ENCODE assay signal across 27 cellular contexts in the genomic region with DNA sequence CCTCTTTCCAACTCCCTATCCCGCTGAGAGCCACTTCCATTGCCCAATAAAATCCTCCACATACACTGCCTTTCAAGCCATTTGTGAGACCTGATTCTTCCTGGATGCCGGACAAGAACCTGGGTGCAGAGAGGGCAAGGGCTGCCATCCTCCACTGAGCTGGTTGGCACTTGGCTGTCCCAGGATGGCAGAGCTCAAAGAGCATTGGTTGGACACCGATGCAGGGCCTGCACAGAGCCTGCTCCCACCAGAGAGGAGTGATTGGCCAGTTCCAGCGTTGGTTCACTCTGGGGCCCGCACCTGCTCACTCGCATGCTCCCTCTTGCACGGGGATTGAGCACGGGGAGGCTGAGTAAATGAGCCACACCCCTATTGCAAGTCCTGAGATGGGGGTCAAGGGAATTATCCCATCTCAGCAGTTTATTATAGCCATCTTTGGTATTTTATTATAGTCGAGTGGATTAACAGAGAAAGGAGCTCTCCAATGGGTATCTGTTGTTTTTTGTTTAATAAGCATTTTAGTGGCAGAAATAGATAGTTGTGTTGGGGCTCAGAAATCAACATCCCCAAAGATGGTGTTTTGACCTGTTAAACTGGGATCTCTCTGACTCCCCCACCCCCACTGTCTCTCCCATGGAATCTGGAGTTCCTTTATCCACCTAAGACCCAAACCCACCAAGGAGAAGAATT.
"Had no signal": no experiment of that assay in that cellular context is flagged by ENCODE, and none has a peak within 500 bp of the region (broad histone marks: within the 10 kb centered on the region; RNA-seq: fewer than 3 reads in every experiment).

No MANE protein-coding gene starts in this region.

- H3K4me3 Mint-ChIP-seq: naive thymus-derived CD4-positive, alpha-beta T cell; natural killer cell treated with Interleukin-12 subunit alpha and Interleukin-12 subunit beta and Interleukin-15 and Interleukin-18, amount 100 ng/mL, for 72 hours; stimulated activated naive B cell treated with anti-CD40 and anti-IgM and Interleukin-4, amounts not matched to agents 10 μg/mL and 1 μg/mL and 100 μg/mL, for 72 hours had no signal

- H3K27me3 Mint-ChIP-seq: naive thymus-derived CD4-positive, alpha-beta T cell had no signal

- H3K36me3 ChIP-seq: left ventricle myocardium inferior, pancreas, prostate gland, sigmoid colon, stomach, thyroid gland, transverse colon, upper lobe of left lung, vagina had no signal

- ATAC-seq: mucosa of descending colon; naive thymus-derived CD4-positive, alpha-beta T cell; natural killer cell treated with Interleukin-12 subunit alpha and Interleukin-12 subunit beta and Interleukin-15 and Interleukin-18, amount 100 ng/mL, for 72 hours; pancreas; right cardiac atrium; stimulated activated naive B cell treated with anti-CD40 and anti-IgM and Interleukin-4, amounts not matched to agents 10 μg/mL and 1 μg/mL and 100 μg/mL, for 72 hours; stimulated activated naive CD8-positive, alpha-beta T cell treated with anti-CD3 and anti-CD28 coated beads, Interleukin-15, Interleukin-2, amounts not matched to agents 100 U/mL and 50 U/mL, for 24 hours had no signal

- H3K9me3 ChIP-seq: left ventricle myocardium inferior, mucosa of descending colon, pancreas, prostate gland, sigmoid colon, stomach, testis, thyroid gland, transverse colon, upper lobe of left lung, vagina had no signal

- H3K4me3 ChIP-seq: left ventricle myocardium inferior, lung, mucosa of descending colon, pancreas, prostate gland, sigmoid colon, stomach, testis, thyroid gland, transverse colon, upper lobe of left lung, vagina had no signal

- H3K27ac Mint-ChIP-seq: natural killer cell treated with Interleukin-12 subunit alpha and Interleukin-12 subunit beta and Interleukin-15 and Interleukin-18, amount 100 ng/mL, for 72 hours; stimulated activated naive B cell treated with anti-CD40 and anti-IgM and Interleukin-4, amounts not matched to agents 10 μg/mL and 1 μg/mL and 100 μg/mL, for 72 hours had no signal

- H3K4me1 ChIP-seq: left ventricle myocardium inferior, pancreas, prostate gland, sigmoid colon, stomach, testis, thyroid gland, transverse colon, vagina had no signal

- H3K27me3 ChIP-seq: pancreas, sigmoid colon, stomach, testis, thyroid gland, transverse colon, upper lobe of left lung, vagina had no signal

- H3K27ac ChIP-seq: left ventricle myocardium inferior, pancreas, prostate gland, sigmoid colon, stomach, testis, thyroid gland, transverse colon, vagina had no signal

- FAIRE-seq: kidney, pancreas, small intestine had no signal

- H3K36me3 Mint-ChIP-seq: natural killer cell treated with Interleukin-12 subunit alpha and Interleukin-12 subunit beta and Interleukin-15 and Interleukin-18, amount 100 ng/mL, for 72 hours; stimulated activated naive B cell treated with anti-CD40 and anti-IgM and Interleukin-4, amounts not matched to agents 10 μg/mL and 1 μg/mL and 100 μg/mL, for 72 hours had no signal

- DNase-seq: hippocampal formation; kidney; left ventricle myocardium inferior; mesendoderm; midbrain; mucosa of descending colon; naive thymus-derived CD4-positive, alpha-beta T cell; nucleus accumbens; pancreas; posterior cingulate gyrus; retina; right cardiac atrium; sigmoid colon; small intestine; stimulated activated CD4-positive, alpha-beta T cell treated with anti-CD3 and anti-CD28 coated beads, Interleukin-1b, Interleukin-23, amount 100 ng/mL, for 48 hours; stimulated activated CD4-positive, alpha-beta T cell treated with anti-CD3 and anti-CD28 coated beads, Interleukin-4, amount 100 ng/mL, for 1 hour; stimulated activated naive B cell treated with anti-CD40 and anti-IgM and Interleukin-4, amounts not matched to agents 10 μg/mL and 1 μg/mL and 100 μg/mL, for 72 hours; stimulated activated naive CD8-positive, alpha-beta T cell treated with anti-CD3 and anti-CD28 coated beads, Interleukin-15, Interleukin-2, amounts not matched to agents 100 U/mL and 50 U/mL, for 24 hours; stomach; testis; thyroid gland; transverse colon had no signal

- H3K9me3 Mint-ChIP-seq: natural killer cell treated with Interleukin-12 subunit alpha and Interleukin-12 subunit beta and Interleukin-15 and Interleukin-18, amount 100 ng/mL, for 72 hours; stimulated activated naive B cell treated with anti-CD40 and anti-IgM and Interleukin-4, amounts not matched to agents 10 μg/mL and 1 μg/mL and 100 μg/mL, for 72 hours had no signal
